13 cellular contexts compared by ENCODE assay signal in genomic region chr10:131977323-131978096, GRCh38. TPM values are rescaled to one million over a fixed set of nuclear protein-coding genes. Genes with fewer than 3 reads are reported as not detected.
DNase-seq lines count a peak whose midpoint lies in the region; TF ChIP-seq lines count a peak whose summit lies in the region.
"Had no signal": no experiment of that assay in that cellular context is flagged by ENCODE, and none has a peak within 500 bp of the region (broad histone marks: within the 10 kb centered on the region; RNA-seq: fewer than 3 reads in every experiment).

No MANE protein-coding gene starts in this region.

- H3K36me3 Mint-ChIP-seq in activated CD4-positive, alpha-beta T cell treated with anti-CD3 and anti-CD28 coated beads, Interleukin-2, amount 10 ng/mL, durations not matched to agents 7 days and 5 days (ENCODE audit: low read depth): peaks cover 39% of the 10 kb centered on the region

- CTCF ChIA-PET in activated CD4-positive, alpha-beta T cell treated with anti-CD3 and anti-CD28 coated beads, Interleukin-2, amount 10 ng/mL, durations not matched to agents 7 days and 5 days (lab: Charles Lee): no interaction called here

- no peaks in the 10 kb centered on the region for H3K27me3 Mint-ChIP-seq in activated CD4-positive, alpha-beta T cell treated with anti-CD3 and anti-CD28 coated beads, Interleukin-2, amount 10 ng/mL, durations not matched to agents 7 days and 5 days

- peak overlapping the region; percentile 17 for H3K4me3 ChIP-seq in NB4 (ENCODE audit: low read depth, low read length)
- peak overlapping the region; percentile 38 for H3K4me3 ChIP-seq in epithelial cell of proximal tubule (ENCODE audit: low read depth, low read length)
- no peak overlapping the region for H3K4me3 ChIP-seq in WERI-Rb-1 (ENCODE audit: low read depth, low read length)
- H3K4me3 ChIP-seq: left lung, thyroid gland had no signal

- H3K4me1 Mint-ChIP-seq in activated CD4-positive, alpha-beta T cell treated with anti-CD3 and anti-CD28 coated beads, Interleukin-2, amount 10 ng/mL, durations not matched to agents 7 days and 5 days: peaks cover 80% of the 10 kb centered on the region

- H3K27ac ChIP-seq in WERI-Rb-1: no peak overlapping the region
- H3K27ac ChIP-seq: left lung, thyroid gland had no signal

- POLR2A ChIA-PET in activated CD4-positive, alpha-beta T cell treated with anti-CD3 and anti-CD28 coated beads, Interleukin-2, amount 10 ng/mL, durations not matched to agents 7 days and 5 days (lab: Charles Lee): no interaction called here

- H3K27ac Mint-ChIP-seq in activated CD4-positive, alpha-beta T cell treated with anti-CD3 and anti-CD28 coated beads, Interleukin-2, amount 10 ng/mL, durations not matched to agents 7 days and 5 days: peak overlapping the region; percentile 62

- TF ChIP-seq CTCF in NB4 (IDR thresholded peaks at IDR 0.05; ENCODE audit: low read depth, low read length) (no peak), epithelial cell of proximal tubule (conservative IDR thresholded peaks at IDR 0.05; ENCODE audit: low read depth, low read length) (no peak), WERI-Rb-1 (IDR thresholded peaks at IDR 0.05; ENCODE audit: low read depth, low read length) (no peak)

- no peaks in the 10 kb centered on the region for H3K9me3 Mint-ChIP-seq in activated CD4-positive, alpha-beta T cell treated with anti-CD3 and anti-CD28 coated beads, Interleukin-2, amount 10 ng/mL, durations not matched to agents 7 days and 5 days

- H3K9me3 ChIP-seq in WERI-Rb-1 (ENCODE audit: severe bottlenecking): no peaks in the 10 kb centered on the region
- H3K9me3 ChIP-seq: left lung, thyroid gland had no signal

- H3K4me3 Mint-ChIP-seq in activated CD4-positive, alpha-beta T cell treated with anti-CD3 and anti-CD28 coated beads, Interleukin-2, amount 10 ng/mL, durations not matched to agents 7 days and 5 days: peak overlapping the region; percentile 27

- TF ChIP-seq POLR2A in NB4 (IDR thresholded peaks at IDR 0.05; ENCODE audit: extremely low read depth, insufficient read length): no peak

- H3K27me3 ChIP-seq in WERI-Rb-1 (ENCODE audit: insufficient read depth, low read depth, severe bottlenecking): no peaks in the 10 kb centered on the region
- H3K27me3 ChIP-seq: thyroid gland had no signal

- DNase-seq in activated CD4-positive, alpha-beta T cell treated with anti-CD3 and anti-CD28 coated beads, Interleukin-2, amount 10 ng/mL, durations not matched to agents 7 days and 5 days: no peak
- no peak for DNase-seq in activated CD4-positive, alpha-beta T cell treated with anti-CD3 and anti-CD28 coated beads for 1 hour
- DNase-seq in NB4 (ENCODE audit: low read depth) (no peak), epithelial cell of proximal tubule (ENCODE audit: low read depth) (peak; percentile 61), renal cortical epithelial cell (ENCODE audit: low read depth) (peak; percentile 80), WERI-Rb-1 (no peak), hypothalamus (lab: John Stamatoyannopoulos, UW) (no peak)
- DNase-seq in NK-92 treated with Interleukin-12 subunit alpha and Interleukin-12 subunit beta, amount 100 ng/mL, for 24 hours (lab: John Stamatoyannopoulos, UW): no peak
- DNase-seq: activated effector memory CD4-positive, alpha-beta T cell treated with anti-CD3 and anti-CD28 coated beads, Interleukin-2, amount 50 U/mL, for 16 hours; caudate nucleus; DMS79; left lung; thyroid gland had no signal

- peaks cover 10% of the 10 kb centered on the region for H3K36me3 ChIP-seq in WERI-Rb-1
- H3K36me3 ChIP-seq: left lung, thyroid gland had no signal

RNA-seq across cellular contexts. Expression of gene BNIP3, which starts 4.2 kb away (rescaled TPM):
- total RNA-seq in activated CD4-positive, alpha-beta T cell treated with anti-CD3 and anti-CD28 coated beads, Interleukin-2, amount 10 ng/mL, durations not matched to agents 7 days and 5 days: 10 to 100 TPM; 59.0 to 62.2 TPM
- total RNA-seq in epithelial cell of proximal tubule (123 and 463 TPM in 2 replicates), renal cortical epithelial cell (141 and 278 TPM in 2 replicates)

Comparison
In these comparisons a context has a peak if more than half of its experiments do, and no peak if none do; other contexts are left out.
1. DNase-seq: peak in epithelial cell of proximal tubule (single experiment) and renal cortical epithelial cell (single experiment); none in activated CD4-positive, alpha-beta T cell treated with anti-CD3 and anti-CD28 coated beads, Interleukin-2, amount 10 ng/mL, durations not matched to agents 7 days and 5 days (single experiment), activated CD4-positive, alpha-beta T cell treated with anti-CD3 and anti-CD28 coated beads for 1 hour (single experiment), NB4 (single experiment), WERI-Rb-1 (single experiment), NK-92 treated with Interleukin-12 subunit alpha and Interleukin-12 subunit beta, amount 100 ng/mL, for 24 hours (single experiment) and hypothalamus (0 of 51).